In the genomic region with DNA sequence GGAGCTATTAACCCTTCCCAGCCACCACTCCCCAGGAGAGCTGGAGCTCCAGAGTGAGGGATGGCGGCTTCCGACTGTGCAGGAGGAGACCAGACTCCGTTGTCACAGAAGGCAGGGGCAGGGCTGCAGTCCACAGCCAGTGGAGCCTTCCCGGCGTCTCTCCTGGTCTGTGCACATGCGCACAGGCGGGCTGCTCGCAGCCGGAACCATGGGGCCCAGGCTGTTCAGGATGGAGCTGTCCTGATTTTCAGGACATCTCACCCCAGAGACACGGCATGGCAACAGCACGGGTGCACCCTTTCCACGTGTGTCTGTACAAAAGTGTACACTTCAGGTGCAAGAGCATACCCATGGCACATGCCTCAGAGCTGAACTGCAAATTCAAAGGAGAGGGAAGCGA, we compare ENCODE assay signal across 19 cellular contexts. TPM values are rescaled to one million over a fixed set of nuclear protein-coding genes. Genes with fewer than 3 reads are reported as not detected.
DNase-seq lines count a peak whose midpoint lies in the region; ATAC-seq, FAIRE-seq and TF ChIP-seq lines count a peak whose summit lies in the region.
"Had no signal": no experiment of that assay in that cellular context is flagged by ENCODE, and none has a peak within 500 bp of the region (broad histone marks: within the 10 kb centered on the region; RNA-seq: fewer than 3 reads in every experiment).

No MANE protein-coding gene starts in this region.

- peaks cover 13% of the 10 kb centered on the region for H3K36me3 ChIP-seq in suprapubic skin

- FAIRE-seq in frontal cortex (lab: Jason Lieb, UNC) = no peak

- H3K27me3 Mint-ChIP-seq in brain = no peaks in the 10 kb centered on the region
- H3K27me3 Mint-ChIP-seq: CD4-positive, alpha-beta T cell; naive B cell had no signal

- H3K27ac Mint-ChIP-seq in brain = peak overlapping the region; percentile 61 to 96 (median 91)
- H3K27ac Mint-ChIP-seq: CD4-positive, alpha-beta T cell; stimulated activated effector memory CD8-positive, alpha-beta T cell treated with anti-CD3 and anti-CD28 coated beads, Interleukin-12 subunit alpha, Interleukin-12 subunit beta, amount 100 ng/mL, for 72 hours had no signal

- H3K4me3 ChIP-seq in suprapubic skin = peak overlapping the region; percentile 21
- H3K4me3 ChIP-seq: heart left ventricle, right atrium auricular region, SJSA1, vagina had no signal

- H3K4me3 Mint-ChIP-seq in brain = peak overlapping the region in 1 of 5 experiments; percentile 18
- H3K4me3 Mint-ChIP-seq: CD4-positive, alpha-beta T cell; stimulated activated effector memory CD8-positive, alpha-beta T cell treated with anti-CD3 and anti-CD28 coated beads, Interleukin-12 subunit alpha, Interleukin-12 subunit beta, amount 100 ng/mL, for 72 hours had no signal

- no peak for TF ChIP-seq POLR2A in suprapubic skin (IDR thresholded peaks at IDR 0.05)

- peak overlapping the region; percentile 68 for H3K27ac ChIP-seq in suprapubic skin
- H3K27ac ChIP-seq: heart left ventricle, right atrium auricular region, SJSA1, vagina had no signal

- peaks cover 9% of the 10 kb centered on the region for H3K4me1 ChIP-seq in suprapubic skin
- H3K4me1 ChIP-seq: heart left ventricle, right atrium auricular region, SJSA1, vagina had no signal

- no peaks in the 10 kb centered on the region for H3K27me3 ChIP-seq in suprapubic skin
- H3K27me3 ChIP-seq: heart left ventricle, right atrium auricular region, SJSA1, vagina had no signal

- H3K4me1 Mint-ChIP-seq in brain = peaks cover 10% of the 10 kb centered on the region

- no peak for TF ChIP-seq CTCF in brain (conservative IDR thresholded peaks at IDR 0.05)
- TF ChIP-seq CTCF in suprapubic skin (IDR thresholded peaks at IDR 0.05) = no peak

- peaks cover 60% of the 10 kb centered on the region for H3K36me3 Mint-ChIP-seq in brain

- TF ChIP-seq EP300 in suprapubic skin (IDR thresholded peaks at IDR 0.05) = no peak

- H3K9me3 Mint-ChIP-seq in brain = peaks cover 2 to 11% (median 7%) of the 10 kb centered on the region in 5 experiments

- no peaks in the 10 kb centered on the region for H3K9me3 ChIP-seq in suprapubic skin
- H3K9me3 ChIP-seq: right atrium auricular region, SJSA1, vagina had no signal

- ATAC-seq in GM21717 (IDR thresholded peaks at IDR 0.05; ENCODE audit: unreplicated experiment) = no peak
- ATAC-seq: HCT116; left colon; stimulated activated effector memory CD8-positive, alpha-beta T cell treated with anti-CD3 and anti-CD28 coated beads, Interleukin-12 subunit alpha, Interleukin-12 subunit beta, amount 100 ng/mL, for 72 hours had no signal

- 75% methylated on average over 7 of the region's 13 CpGs for WGBS in suprapubic skin

- peak; percentile 44 for DNase-seq in NCI-H1092 (lab: John Stamatoyannopoulos, UW)
- DNase-seq in kidney tubule cell (ENCODE audit: low spot score) = peak; percentile 49
- DNase-seq in suprapubic skin (ENCODE audit: low spot score in 2 of 2) = peak in 1 of 2 donors; percentile 66
- no peak for DNase-seq in stimulated activated naive CD4-positive, alpha-beta T cell treated with Interleukin-2 at 50 U/mL for 16 hours (lab: John Stamatoyannopoulos, UW)
- no peak for DNase-seq in frontal cortex (ENCODE audit: low spot score in 2 of 2)
- DNase-seq: activated gamma-delta T cell treated with Interleukin-2 at 50 U/mL for 16 hours; CD4-positive, alpha-beta T cell; heart left ventricle; left colon; naive B cell; NK-92 treated with Interleukin-12 subunit alpha and Interleukin-12 subunit beta, amount 100 ng/mL, for 24 hours; stimulated activated CD4-positive, alpha-beta T cell treated with anti-CD3 and anti-CD28 coated beads, Interleukin-4, amount 100 ng/mL, for 4 hours had no signal

RNA-seq across cellular contexts. Expression of a gene that starts 28.8 kb away (rescaled TPM):
- 47.6 TPM for polyA plus RNA-seq in brain (ENCODE audit: insufficient read depth, low read depth, low replicate concordance)
- total RNA-seq in suprapubic skin = 10 to 100 TPM; 29.0 to 37.5 (median 30.7) TPM
- total RNA-seq in frontal cortex = 40.8 TPM

RNA-seq across cellular contexts. Expression of a gene that starts 30.7 kb away (rescaled TPM):
- polyA plus RNA-seq in brain (ENCODE audit: insufficient read depth, low read depth, low replicate concordance) = 79.4 TPM
- total RNA-seq in suprapubic skin (100 to 1,000 TPM in 3 of 4 donors, 10 to 100 TPM in 1; 90.2 to 248 (median 157) TPM), frontal cortex (55.8 TPM)

Comparison
In these comparisons a context has a peak if more than half of its experiments do, and no peak if none do; other contexts are left out.
1. DNase-seq: peak in NCI-H1092 (single experiment) and kidney tubule cell (single experiment); none in stimulated activated naive CD4-positive, alpha-beta T cell treated with Interleukin-2 at 50 U/mL for 16 hours (single experiment) and frontal cortex (0 of 2).